Comparison of ENCODE assay signal across 20 cellular contexts in genomic region chr19:56692496-56692895, GRCh38. TPM values are rescaled to one million over a fixed set of nuclear protein-coding genes. Genes with fewer than 3 reads are reported as not detected.
DNase-seq lines count a peak whose midpoint lies in the region; ATAC-seq and TF ChIP-seq lines count a peak whose summit lies in the region.
"Had no signal": no experiment of that assay in that cellular context is flagged by ENCODE, and none has a peak within 500 bp of the region (broad histone marks: within the 10 kb centered on the region; RNA-seq: fewer than 3 reads in every experiment).

No MANE protein-coding gene starts in this region.

- H3K27ac ChIP-seq in angular gyrus (ENCODE audit: low read depth, low read length) (peak overlapping the region; percentile 62), substantia nigra (ENCODE audit: low read depth, low read length, poor library complexity, severe bottlenecking) (peak overlapping the region; percentile 85), esophagus muscularis mucosa (replicated peaks in 1 of 4) (no peak overlapping the region)
- H3K27ac ChIP-seq: coronary artery, foreskin keratinocyte, spleen, thoracic aorta had no signal

- ATAC-seq in HG02884 (IDR thresholded peaks at IDR 0.05; ENCODE audit: unreplicated experiment) = no peak
- ATAC-seq: foreskin keratinocyte had no signal

- no peaks in the 10 kb centered on the region for H3K4me1 ChIP-seq in esophagus muscularis mucosa
- H3K4me1 ChIP-seq: foreskin keratinocyte, spleen had no signal

- no peak overlapping the region for H3K4me3 ChIP-seq in esophagus muscularis mucosa
- H3K4me3 ChIP-seq: coronary artery, lung, spleen, thoracic aorta had no signal

- no peaks in the 10 kb centered on the region for H3K36me3 ChIP-seq in esophagus muscularis mucosa
- H3K36me3 ChIP-seq: spleen, thoracic aorta had no signal

- no peak for TF ChIP-seq CTCF in esophagus muscularis mucosa (IDR thresholded peaks at IDR 0.05)

- DNase-seq in DMS53 (lab: John Stamatoyannopoulos, UW) = peak; percentile 18
- DNase-seq in DMS53 treated with DMSO at 0.1 percent for 48 hours (lab: John Stamatoyannopoulos, UW; ENCODE audit: unreplicated experiment) = no peak
- DNase-seq in kidney tubule cell (ENCODE audit: low spot score) = peak; percentile 17
- peak in 35 of 49 donors; percentile 6 to 72 (median 33) for DNase-seq in substantia nigra (lab: John Stamatoyannopoulos, UW)
- no peak for DNase-seq in esophagus muscularis mucosa (ENCODE audit: extremely low spot score)
- no peak for DNase-seq in NCI-H524 treated with DMSO at 0.1 percent for 48 hours (lab: John Stamatoyannopoulos, UW)
- DNase-seq: 8988T; activated CD4-positive, alpha-beta T cell treated with anti-CD3 and anti-CD28 coated beads for 48 hours; activated naive CD4-positive, alpha-beta T cell; foreskin keratinocyte; naive B cell; NK-92 treated with Interleukin-12 subunit alpha and Interleukin-12 subunit beta, amount 100 ng/mL, for 24 hours; spleen; SW 1271 had no signal

- no peaks in the 10 kb centered on the region for H3K9me3 ChIP-seq in esophagus muscularis mucosa
- H3K9me3 ChIP-seq: thoracic aorta had no signal

- no peaks in the 10 kb centered on the region for H3K27me3 ChIP-seq in esophagus muscularis mucosa
- H3K27me3 ChIP-seq: foreskin keratinocyte, spleen had no signal

- TF ChIP-seq EP300 in esophagus muscularis mucosa (IDR thresholded peaks at IDR 0.05) = no peak

- intact Hi-C loops in esophagus muscularis mucosa (cut with DNase I) = no loop called here

- 81% methylated on average over 4 of the region's 4 CpGs for WGBS in esophagus muscularis mucosa

- no peak for TF ChIP-seq POLR2A in esophagus muscularis mucosa (IDR thresholded peaks at IDR 0.05; ENCODE audit: low read depth)

RNA-seq across cellular contexts. Expression of gene ZNF835, which starts 20.9 kb away (rescaled TPM):
- 10 to 100 TPM in 1 of 4 donors, 1 to 10 TPM in 3; 3.0 to 11.4 (median 6.7) TPM for total RNA-seq in esophagus muscularis mucosa
- total RNA-seq: astrocyte, foreskin keratinocyte had no signal

RNA-seq across cellular contexts. Expression of gene SMIM17, which starts 49.5 kb away (rescaled TPM):
- under 1 TPM in 1 of 4 donors, not detected in 3; 0.65 TPM for total RNA-seq in esophagus muscularis mucosa
- total RNA-seq: foreskin keratinocyte had no signal

Comparison
In these comparisons a context has a peak if more than half of its experiments do, and no peak if none do; other contexts are left out.
1. DNase-seq: peak in DMS53 (single experiment), kidney tubule cell (single experiment) and substantia nigra (35 of 49); none in DMS53 treated with DMSO at 0.1 percent for 48 hours (single experiment), esophagus muscularis mucosa (single experiment) and NCI-H524 treated with DMSO at 0.1 percent for 48 hours (single experiment).
2. H3K27ac ChIP-seq: peak in angular gyrus (single experiment) and substantia nigra (single experiment); none in esophagus muscularis mucosa (0 of 4).